28 cellular contexts compared by ENCODE assay signal in the genomic region with DNA sequence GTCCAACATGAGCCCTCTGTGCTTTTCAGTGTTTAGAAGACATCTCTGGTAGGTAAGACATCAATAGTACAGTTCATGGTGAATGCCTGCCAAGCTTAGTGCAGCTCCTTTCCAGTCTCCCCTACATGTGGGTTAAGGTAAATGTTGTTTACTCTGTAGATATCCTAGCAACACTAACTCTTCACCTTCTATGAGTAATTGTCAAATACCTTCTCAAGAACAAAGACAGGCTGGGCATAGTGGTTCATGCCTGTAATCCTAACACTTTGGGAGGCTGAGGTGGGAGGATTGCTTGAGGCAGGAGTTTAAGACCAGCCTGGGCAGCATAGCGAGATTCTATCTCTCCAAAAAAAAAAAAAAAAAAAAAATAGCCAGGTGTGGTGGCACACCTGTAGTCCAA.
"Had no signal": no experiment of that assay in that cellular context is flagged by ENCODE, and none has a peak within 500 bp of the region (broad histone marks: within the 10 kb centered on the region; RNA-seq: fewer than 3 reads in every experiment).

No MANE protein-coding gene starts in this region.

- ATAC-seq: activated CD4-positive, CD25-positive, alpha-beta regulatory T cell treated with anti-CD3 and anti-CD28 coated beads, Interleukin-2, amount 50 U/mL, for 24 hours; effector memory CD8-positive, alpha-beta T cell; esophagus mucosa; heart right ventricle; left cardiac atrium; naive thymus-derived CD4-positive, alpha-beta T cell; psoas muscle; stimulated activated naive B cell treated with anti-CD40 and anti-IgM and Interleukin-4, amounts not matched to agents 10 μg/mL and 1 μg/mL and 100 μg/mL, for 72 hours; upper lobe of right lung had no signal

- H3K36me3 ChIP-seq: cardiac muscle cell, heart right ventricle, ovary, right atrium auricular region, stomach, thyroid gland, upper lobe of right lung, WERI-Rb-1 had no signal

- DNase-seq: activated CD4-positive, alpha-beta T cell treated with anti-CD3 and anti-CD28 coated beads for 48 hours; activated CD4-positive, alpha-beta T cell treated with anti-CD3 and anti-CD28 coated beads, Interleukin-2, amount 50 U/mL, for 48 hours; activated CD8-positive, alpha-beta memory T cell treated with anti-CD3 and anti-CD28 coated beads for 24 hours; activated effector memory CD4-positive, alpha-beta T cell treated with Interleukin-2 at 50 U/mL for 16 hours; activated naive CD4-positive, alpha-beta T cell treated with Interleukin-2 at 50 U/mL for 16 hours; anterior cingulate cortex; cortex of kidney; effector memory CD8-positive, alpha-beta T cell; foreskin fibroblast; heart right ventricle; islet precursor cell; left cardiac atrium; midbrain; naive thymus-derived CD4-positive, alpha-beta T cell; ovary; psoas muscle; stimulated activated CD4-positive, alpha-beta T cell treated with anti-CD3 and anti-CD28 coated beads, Interleukin-2, amount 100 ng/mL, for 24 hours; stimulated activated naive B cell treated with anti-CD40 and anti-IgM and Interleukin-4, amounts not matched to agents 10 μg/mL and 1 μg/mL and 100 μg/mL, for 72 hours; stomach; T1000; thyroid gland; upper lobe of right lung; WERI-Rb-1 had no signal

- H3K9me3 ChIP-seq: ovary, psoas muscle, right atrium auricular region, thyroid gland, upper lobe of right lung had no signal

- H3K4me1 ChIP-seq: heart right ventricle, psoas muscle, right atrium auricular region, stomach, thyroid gland, upper lobe of right lung had no signal

- H3K27me3 ChIP-seq: cardiac muscle cell, ovary, right atrium auricular region, stomach, thyroid gland, upper lobe of right lung had no signal

- H3K4me3 ChIP-seq: cardiac muscle cell, heart right ventricle, ovary, psoas muscle, right atrium auricular region, smooth muscle cell, stomach, thyroid gland, upper lobe of right lung had no signal

- H3K4me2 ChIP-seq: smooth muscle cell had no signal

- H3K27ac ChIP-seq: cardiac muscle cell, heart right ventricle, ovary, psoas muscle, right atrium auricular region, stomach, thyroid gland, upper lobe of right lung, WERI-Rb-1 had no signal
